19 cellular contexts compared by ENCODE assay signal in the genomic region with DNA sequence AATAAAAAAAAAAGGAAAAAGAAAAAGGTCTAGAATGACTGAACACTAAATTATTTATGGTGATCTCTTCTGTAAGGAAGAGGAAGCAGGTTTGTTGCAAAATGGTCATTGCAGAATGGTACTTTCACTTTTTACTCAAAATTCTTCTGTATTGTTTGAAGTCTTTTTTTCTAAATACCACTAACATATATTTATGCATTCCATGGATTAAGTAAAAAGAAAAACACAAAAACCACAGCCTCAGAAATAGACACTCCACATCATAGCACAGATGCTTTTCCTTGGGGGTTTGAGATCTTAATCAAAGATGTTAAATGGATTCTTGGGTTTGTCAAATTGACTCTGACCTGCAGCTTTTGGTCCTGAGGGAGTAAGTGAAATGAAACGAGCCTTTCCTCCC. TPM values are rescaled to one million over a fixed set of nuclear protein-coding genes. Genes with fewer than 3 reads are reported as not detected.
DNase-seq lines count a peak whose midpoint lies in the region; ATAC-seq, FAIRE-seq and TF ChIP-seq lines count a peak whose summit lies in the region.
"Had no signal": no experiment of that assay in that cellular context is flagged by ENCODE, and none has a peak within 500 bp of the region (broad histone marks: within the 10 kb centered on the region; RNA-seq: fewer than 3 reads in every experiment).

No MANE protein-coding gene starts in this region.

- no peak for TF ChIP-seq CTCF in pancreas (IDR thresholded peaks at IDR 0.05)

- H3K4me1 Mint-ChIP-seq in activated CD8-positive, alpha-beta memory T cell treated with anti-CD3 and anti-CD28 coated beads, Interleukin-2, amount 10 ng/mL, durations not matched to agents 7 days and 5 days = no peaks in the 10 kb centered on the region
- H3K4me1 Mint-ChIP-seq: stimulated activated effector memory CD8-positive, alpha-beta T cell treated with anti-CD3 and anti-CD28 coated beads, Interleukin-12 subunit alpha, Interleukin-12 subunit beta, amount 100 ng/mL, for 72 hours had no signal

- H3K79me1 ChIP-seq in neuronal stem cell (ENCODE audit: low read depth, low read length) = no peaks in the 10 kb centered on the region

- no peak overlapping the region for H4K91ac ChIP-seq in neuronal stem cell (ENCODE audit: low read depth, low read length, poor library complexity)

- no peaks in the 10 kb centered on the region for H3K36me3 ChIP-seq in neuronal stem cell (replicated peaks in 1 of 2; ENCODE audit: control insufficient read depth in 2 of 2, insufficient read depth in 2 of 2, low read length in 2 of 2)
- no peaks in the 10 kb centered on the region for H3K36me3 ChIP-seq in pancreas
- H3K36me3 ChIP-seq: gastroesophageal sphincter had no signal

- WGBS in neuronal stem cell (ENCODE audit: extremely low coverage in 2 of 2, insufficient read length in 2 of 2, insufficient replicate concordance in 1 of 2), 2 donors = no CpG with 5 or more reads among the region's 1 CpG
- WGBS in pancreas, 2 donors = 46 to 66% methylated on average over 1 of the region's 1 CpG

- no peak overlapping the region for H3K4me3 Mint-ChIP-seq in activated CD8-positive, alpha-beta memory T cell treated with anti-CD3 and anti-CD28 coated beads, Interleukin-2, amount 10 ng/mL, durations not matched to agents 7 days and 5 days
- H3K4me3 Mint-ChIP-seq: effector memory CD8-positive, alpha-beta T cell; neural crest cell; stimulated activated effector memory CD8-positive, alpha-beta T cell treated with anti-CD3 and anti-CD28 coated beads, Interleukin-12 subunit alpha, Interleukin-12 subunit beta, amount 100 ng/mL, for 72 hours had no signal

- no peaks in the 10 kb centered on the region for H3K27me3 ChIP-seq in neuronal stem cell (ENCODE audit: control insufficient read depth in 3 of 3, insufficient read depth in 3 of 3, low read depth in 1 of 3, low read length in 3 of 3)
- no peaks in the 10 kb centered on the region for H3K27me3 ChIP-seq in pancreas
- H3K27me3 ChIP-seq: gastroesophageal sphincter had no signal

- no peak overlapping the region for H3K27ac Mint-ChIP-seq in activated CD8-positive, alpha-beta memory T cell treated with anti-CD3 and anti-CD28 coated beads, Interleukin-2, amount 10 ng/mL, durations not matched to agents 7 days and 5 days
- H3K27ac Mint-ChIP-seq: effector memory CD8-positive, alpha-beta T cell; stimulated activated effector memory CD8-positive, alpha-beta T cell treated with anti-CD3 and anti-CD28 coated beads, Interleukin-12 subunit alpha, Interleukin-12 subunit beta, amount 100 ng/mL, for 72 hours had no signal

- no peak overlapping the region for H3K4ac ChIP-seq in neuronal stem cell (ENCODE audit: low read length)

- H2BK5ac ChIP-seq in neuronal stem cell (ENCODE audit: low read length) = no peak overlapping the region

- no peak overlapping the region for H3K27ac ChIP-seq in neuronal stem cell (replicated peaks; ENCODE audit: low read length)
- H3K27ac ChIP-seq in pancreas = no peak overlapping the region
- H3K27ac ChIP-seq: gastroesophageal sphincter, SK-N-MC, VCaP had no signal

- H3K4me2 ChIP-seq in neuronal stem cell (ENCODE audit: insufficient read depth, low read length, poor library complexity, severe bottlenecking) = no peak overlapping the region

- ATAC-seq in activated CD8-positive, alpha-beta memory T cell treated with anti-CD3 and anti-CD28 coated beads, Interleukin-2, amount 10 ng/mL, durations not matched to agents 7 days and 5 days = no peak
- ATAC-seq in pancreas = no peak
- ATAC-seq: effector memory CD8-positive, alpha-beta T cell; gastroesophageal sphincter; stimulated activated effector memory CD8-positive, alpha-beta T cell treated with anti-CD3 and anti-CD28 coated beads, Interleukin-12 subunit alpha, Interleukin-12 subunit beta, amount 100 ng/mL, for 72 hours had no signal

- H3K9me3 ChIP-seq in neuronal stem cell (replicated peaks in 1 of 2; ENCODE audit: control insufficient read depth in 2 of 2, insufficient read depth in 1 of 2, low read depth in 1 of 2, low read length in 2 of 2) (no peaks in the 10 kb centered on the region), pancreas (no peaks in the 10 kb centered on the region)
- H3K9me3 ChIP-seq: gastroesophageal sphincter had no signal

- no peak overlapping the region for H3K18ac ChIP-seq in neuronal stem cell (ENCODE audit: low read length)

- H3K9ac ChIP-seq in neuronal stem cell (ENCODE audit: low read depth, low read length, poor library complexity) = no peak overlapping the region

- no peak overlapping the region for H3K23ac ChIP-seq in neuronal stem cell (ENCODE audit: low read depth, low read length, poor library complexity)

- peaks cover 3% of the 10 kb centered on the region for H3K27me3 Mint-ChIP-seq in activated CD8-positive, alpha-beta memory T cell treated with anti-CD3 and anti-CD28 coated beads, Interleukin-2, amount 10 ng/mL, durations not matched to agents 7 days and 5 days

- FAIRE-seq in pancreas (lab: Jason Lieb, UNC) = no peak
- FAIRE-seq: bronchial epithelial cell, G401.6 had no signal

- no peak overlapping the region for H3K14ac ChIP-seq in neuronal stem cell (ENCODE audit: low read length)

- H3K4me1 ChIP-seq in neuronal stem cell (ENCODE audit: control insufficient read depth in 2 of 2, insufficient read depth in 1 of 2, low read depth in 1 of 2, low read length in 2 of 2) = peaks cover 19 to 27% of the 10 kb centered on the region in 2 donors
- H3K4me1 ChIP-seq in pancreas = no peaks in the 10 kb centered on the region

- no peaks in the 10 kb centered on the region for H3K9me3 Mint-ChIP-seq in activated CD8-positive, alpha-beta memory T cell treated with anti-CD3 and anti-CD28 coated beads, Interleukin-2, amount 10 ng/mL, durations not matched to agents 7 days and 5 days (ENCODE audit: low read depth)
- H3K9me3 Mint-ChIP-seq: effector memory CD8-positive, alpha-beta T cell; neural crest cell; stimulated activated effector memory CD8-positive, alpha-beta T cell treated with anti-CD3 and anti-CD28 coated beads, Interleukin-12 subunit alpha, Interleukin-12 subunit beta, amount 100 ng/mL, for 72 hours had no signal

- H2BK15ac ChIP-seq in neuronal stem cell (ENCODE audit: low read length) = no peak overlapping the region

- no peak overlapping the region for H3K4me3 ChIP-seq in neuronal stem cell (ENCODE audit: low read length in 2 of 2)
- no peak overlapping the region for H3K4me3 ChIP-seq in pancreas
- H3K4me3 ChIP-seq: gastroesophageal sphincter, SK-N-MC had no signal

- DNase-seq in EH (ENCODE audit: low read depth) (peak; percentile 82), NOMO-1 (lab: John Stamatoyannopoulos, UW; ENCODE audit: unreplicated experiment in 2 of 2) (peak; percentile 54 to 84), astrocyte of the hippocampus (ENCODE audit: low read depth, low spot score) (peak; percentile 56), neuronal stem cell (ENCODE audit: low spot score) (no peak), pancreas (no peak), activated T-cell treated with anti-CD3 and anti-CD28 coated beads for 4 hours (no peak)
- DNase-seq in activated CD8-positive, alpha-beta memory T cell treated with anti-CD3 and anti-CD28 coated beads, Interleukin-2, amount 50 U/mL, for 48 hours = no peak
- no peak for DNase-seq in activated CD8-positive, alpha-beta memory T cell treated with anti-CD3 and anti-CD28 coated beads, Interleukin-2, amount 10 ng/mL, durations not matched to agents 7 days and 5 days
- DNase-seq: activated gamma-delta T cell treated with Interleukin-2 at 50 U/mL for 16 hours; effector memory CD8-positive, alpha-beta T cell; NCI-H1436; NCI-H226 had no signal

- no peak overlapping the region for H2BK12ac ChIP-seq in neuronal stem cell (ENCODE audit: low read length)

- intact Hi-C loops in pancreas (cut with DNase I) = no loop called here

- H2AFZ ChIP-seq in neuronal stem cell (ENCODE audit: low read length) = peak overlapping the region; percentile 50

- no peak overlapping the region for H2BK120ac ChIP-seq in neuronal stem cell (ENCODE audit: low read depth, low read length)

- no peaks in the 10 kb centered on the region for H3K36me3 Mint-ChIP-seq in activated CD8-positive, alpha-beta memory T cell treated with anti-CD3 and anti-CD28 coated beads, Interleukin-2, amount 10 ng/mL, durations not matched to agents 7 days and 5 days
- H3K36me3 Mint-ChIP-seq: stimulated activated effector memory CD8-positive, alpha-beta T cell treated with anti-CD3 and anti-CD28 coated beads, Interleukin-12 subunit alpha, Interleukin-12 subunit beta, amount 100 ng/mL, for 72 hours had no signal

- CTCF ChIA-PET in activated CD8-positive, alpha-beta memory T cell treated with anti-CD3 and anti-CD28 coated beads, Interleukin-2, amount 10 ng/mL, durations not matched to agents 7 days and 5 days (lab: Charles Lee) = no interaction called here

- no peak overlapping the region for H2AK5ac ChIP-seq in neuronal stem cell (ENCODE audit: low read depth, low read length)

- H4K8ac ChIP-seq in neuronal stem cell (ENCODE audit: low read depth, low read length) = no peak overlapping the region

RNA-seq across cellular contexts. Expression of gene RHOB, which starts 47.4 kb away (rescaled TPM):
- 20.4 TPM for polyA plus RNA-seq in neuronal stem cell (2013, experiment 1 of 2)
- polyA plus RNA-seq in neuronal stem cell (2013, experiment 2 of 2) = 19.9 TPM
- total RNA-seq in activated CD8-positive, alpha-beta memory T cell treated with anti-CD3 and anti-CD28 coated beads, Interleukin-2, amount 10 ng/mL, durations not matched to agents 7 days and 5 days = 10 to 100 TPM in 1 of 2 experiments, 1 to 10 TPM in 1; 9.1 to 36.4 TPM
- 10 to 100 TPM; 27.5 to 70.0 (median 52.4) TPM for total RNA-seq in pancreas
- 10 to 100 TPM; 56.3 to 98.5 TPM for polyA plus RNA-seq in pancreas

Comparison
In these comparisons a context has a peak if more than half of its experiments do, and no peak if none do; other contexts are left out.
1. DNase-seq: peak in EH (single experiment), NOMO-1 (2 of 2) and astrocyte of the hippocampus (single experiment); none in neuronal stem cell (single experiment), activated CD8-positive, alpha-beta memory T cell treated with anti-CD3 and anti-CD28 coated beads, Interleukin-2, amount 50 U/mL, for 48 hours (single experiment), activated CD8-positive, alpha-beta memory T cell treated with anti-CD3 and anti-CD28 coated beads, Interleukin-2, amount 10 ng/mL, durations not matched to agents 7 days and 5 days (single experiment), pancreas (0 of 6) and activated T-cell treated with anti-CD3 and anti-CD28 coated beads for 4 hours (single experiment).